ENCODE assay signal across 8 cellular contexts in the genomic region with DNA sequence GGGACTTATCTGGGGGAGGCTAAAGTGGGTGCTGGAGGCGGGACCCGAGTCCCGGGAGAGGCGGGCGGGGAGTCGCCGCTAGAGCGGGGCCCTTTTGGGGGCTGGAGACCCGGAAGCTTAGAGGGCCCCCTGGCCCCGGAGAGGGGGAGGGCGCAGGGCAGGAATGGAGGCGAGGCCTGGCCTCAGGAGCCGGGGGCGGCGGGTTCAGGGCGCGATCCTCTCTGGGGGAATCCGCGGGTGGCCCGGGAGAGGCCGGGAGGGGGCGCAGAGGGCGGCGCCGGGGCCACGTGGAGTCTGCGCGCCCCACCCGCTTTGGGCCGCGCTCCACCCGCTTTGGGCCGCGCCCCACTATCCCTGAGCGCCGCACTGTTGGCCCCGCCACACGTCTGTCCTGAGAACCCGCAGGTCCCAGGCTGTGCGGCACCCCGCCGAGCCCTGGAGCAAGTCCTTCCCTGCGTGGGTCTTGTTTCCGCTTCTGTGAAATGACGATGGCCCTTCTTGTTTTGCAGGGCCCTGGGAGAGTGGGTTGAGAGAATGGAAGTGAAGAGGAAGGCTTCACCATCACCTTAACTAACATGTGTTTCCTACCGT.
DNase-seq lines count a peak whose midpoint lies in the region; ATAC-seq and TF ChIP-seq lines count a peak whose summit lies in the region.

No MANE protein-coding gene starts in this region.

- intact Hi-C loops in Panc1 (cut with micrococcal nuclease; ENCODE audit: unreplicated experiment), result no loop called here

- DNase-seq in 8988T (peak; percentile 30), GM13977 (ENCODE audit: low spot score) (peak; percentile 83), Panc1 (ENCODE audit: low read depth, low spot score) (no peak), fibroblast of the aortic adventitia (ENCODE audit: low read depth) (peak; percentile 35), neural crest cell (ENCODE audit: low read depth, low spot score) (peak; percentile 59)
- DNase-seq in activated T-cell treated with anti-CD3 and anti-CD28 coated beads, Interleukin-2, amount 50 U/mL, for 72 hours, result peak; percentile 71 to 81

- peak overlapping the region; percentile 95 for H3K27ac ChIP-seq in Panc1 (ENCODE audit: low read length)
- peak overlapping the region; percentile 24 for H3K27ac ChIP-seq in subcutaneous abdominal adipose tissue (ENCODE audit: low read depth, low read length)

- H3K27me3 Mint-ChIP-seq in activated T-cell treated with anti-CD3 and anti-CD28 coated beads, Interleukin-2, amount 50 U/mL, for 72 hours (ENCODE audit: low read depth), result no peaks in the 10 kb centered on the region
- no peaks in the 10 kb centered on the region for H3K27me3 Mint-ChIP-seq in neural crest cell (ENCODE audit: low read depth)

- POLR2A ChIA-PET in Panc1 (lab: Charles Lee), result no interaction called here

- H3K27me3 ChIP-seq in Panc1 (ENCODE audit: control insufficient read depth, insufficient read depth, low read length) (no peaks in the 10 kb centered on the region), subcutaneous abdominal adipose tissue (ENCODE audit: control insufficient read depth in 5 of 5, insufficient read depth in 4 of 5, low read length in 5 of 5) (no peaks in the 10 kb centered on the region)

- CTCF ChIA-PET in Panc1 (lab: Charles Lee), result interaction anchor here (0.6 kb wide), 1 partner anchor 288 kb away, joined by 5 read pairs; no protein-coding TSS in a partner anchor

- H3K36me3 Mint-ChIP-seq in activated T-cell treated with anti-CD3 and anti-CD28 coated beads, Interleukin-2, amount 50 U/mL, for 72 hours (ENCODE audit: insufficient read depth in 2 of 2), result no peaks in the 10 kb centered on the region
- peaks cover 5% of the 10 kb centered on the region for H3K36me3 Mint-ChIP-seq in neural crest cell (ENCODE audit: low read depth)

- H3K36me3 ChIP-seq in Panc1 (ENCODE audit: control insufficient read depth, insufficient read depth, low read length) (no peaks in the 10 kb centered on the region), subcutaneous abdominal adipose tissue (ENCODE audit: control insufficient read depth in 5 of 5, insufficient read depth in 5 of 5, low read length in 5 of 5) (no peaks in the 10 kb centered on the region)

- in situ Hi-C loops in GM13977 (cut with MboI; ENCODE audit: low pct_unique_long_range_greater_than_20kb, low sequenced_read_pairs, unreplicated experiment) (no loop called here), Panc1 (cut with HindIII; ENCODE audit: low pct_unique_long_range_greater_than_20kb, low sequenced_read_pairs) (no loop called here)

- H3K4me1 ChIP-seq in Panc1 (ENCODE audit: control insufficient read depth, insufficient read depth, low read length) (peaks cover 8% of the 10 kb centered on the region), subcutaneous abdominal adipose tissue (ENCODE audit: control insufficient read depth in 5 of 5, insufficient read depth in 5 of 5, low read length in 5 of 5) (peaks cover 2 to 15% (median 9%) of the 10 kb centered on the region in 5 donors)

- H3K9ac ChIP-seq in subcutaneous abdominal adipose tissue (ENCODE audit: low read length in 5 of 5), result peak overlapping the region in 4 of 5 donors; percentile 56 to 86 (median 64)

- no TSS peak for BruUV-seq in Panc1 (replicated peaks; lab: Mats Ljungman, UMichigan)

- no peaks in the 10 kb centered on the region for H3K4me1 Mint-ChIP-seq in activated T-cell treated with anti-CD3 and anti-CD28 coated beads, Interleukin-2, amount 50 U/mL, for 72 hours (ENCODE audit: low read depth)
- peaks cover 25% of the 10 kb centered on the region for H3K4me1 Mint-ChIP-seq in neural crest cell

- no peaks in the 10 kb centered on the region for H3K9me3 Mint-ChIP-seq in activated T-cell treated with anti-CD3 and anti-CD28 coated beads, Interleukin-2, amount 50 U/mL, for 72 hours
- H3K9me3 Mint-ChIP-seq in neural crest cell, result peaks cover 4% of the 10 kb centered on the region

- peak overlapping the region; percentile 65 for H3K27ac Mint-ChIP-seq in activated T-cell treated with anti-CD3 and anti-CD28 coated beads, Interleukin-2, amount 50 U/mL, for 72 hours
- peak overlapping the region; percentile 60 for H3K27ac Mint-ChIP-seq in neural crest cell (ENCODE audit: unreplicated experiment)

- TF ChIP-seq CTCF in GM13977 (IDR thresholded peaks at IDR 0.05; ENCODE audit: extremely low read depth, insufficient read depth, missing control alignments) (peak; percentile 23), Panc1 (IDR thresholded peaks at IDR 0.05) (no peak), fibroblast of the aortic adventitia (IDR thresholded peaks at IDR 0.05; ENCODE audit: insufficient read depth, low read length) (peak; percentile 14), neural crest cell (conservative IDR thresholded peaks at IDR 0.05) (peak; percentile 43)

- peak overlapping the region; percentile 53 to 74 for H3K4me3 ChIP-seq in Panc1 (ENCODE audit: low read depth in 2 of 2, low read length in 2 of 2)
- peak overlapping the region; percentile 70 for H3K4me3 ChIP-seq in fibroblast of the aortic adventitia (ENCODE audit: low read depth, low read length)
- peak overlapping the region; percentile 55 to 78 (median 66) for H3K4me3 ChIP-seq in subcutaneous abdominal adipose tissue (ENCODE audit: low read depth in 1 of 5, low read length in 5 of 5)

- ATAC-seq in HG03432 (IDR thresholded peaks at IDR 0.05; ENCODE audit: unreplicated experiment) (peak; percentile 76), Panc1 (peak; percentile 94)
- ATAC-seq in activated T-cell treated with anti-CD3 and anti-CD28 coated beads, Interleukin-2, amount 50 U/mL, for 72 hours (replicated peaks in 1 of 2), result peak; percentile 88 to 89

- peak overlapping the region; percentile 81 to 90 for H3K4me3 Mint-ChIP-seq in activated T-cell treated with anti-CD3 and anti-CD28 coated beads, Interleukin-2, amount 50 U/mL, for 72 hours
- peak overlapping the region; percentile 90 for H3K4me3 Mint-ChIP-seq in neural crest cell

- H3K9me3 ChIP-seq in Panc1 (ENCODE audit: control insufficient read depth, insufficient read depth, low read depth, low read length) (no peaks in the 10 kb centered on the region), subcutaneous abdominal adipose tissue (ENCODE audit: control insufficient read depth in 5 of 5, low read length in 5 of 5) (no peaks in the 10 kb centered on the region)
